ENCODE assay signal across 8 cellular contexts in genomic region chr3:157438371-157438735, GRCh38. TPM values are rescaled to one million over a fixed set of nuclear protein-coding genes. Genes with fewer than 3 reads are reported as not detected.
DNase-seq lines count a peak whose midpoint lies in the region; ATAC-seq and TF ChIP-seq lines count a peak whose summit lies in the region.

No MANE protein-coding gene starts in this region.

- H3K27me3 Mint-ChIP-seq in chondrocyte (ENCODE audit: low read depth) = no peaks in the 10 kb centered on the region

- DNase-seq in BE2C (no peak), M059J (ENCODE audit: low read depth) (peak; percentile 26), chondrocyte (ENCODE audit: low spot score) (no peak), mesenteric fat pad (ENCODE audit: low spot score) (no peak), LoVo (ENCODE audit: low spot score) (no peak)
- no peak for DNase-seq in stimulated activated CD4-positive, alpha-beta T cell treated with anti-CD3 and anti-CD28 coated beads, Interleukin-1b, Interleukin-23, amount 100 ng/mL, for 48 hours

- TF ChIP-seq CTCF in BE2C (IDR thresholded peaks at IDR 0.05; ENCODE audit: low read depth, low read length) (no peak), chondrocyte (IDR thresholded peaks at IDR 0.05) (no peak)

- no peak overlapping the region for H3K27ac ChIP-seq in mucosa of rectum (ENCODE audit: low read depth in 2 of 2, low read length in 2 of 2)

- H3K9ac ChIP-seq in mucosa of rectum (ENCODE audit: low read depth in 1 of 2, low read length in 2 of 2) = peak overlapping the region in 1 of 2 donors; percentile 51

- H3K4me3 Mint-ChIP-seq in chondrocyte (ENCODE audit: unreplicated experiment) = peak overlapping the region; percentile 75

- H3K27ac Mint-ChIP-seq in chondrocyte (ENCODE audit: unreplicated experiment) = peak overlapping the region; percentile 61

- H3K9me3 ChIP-seq in BE2C (no peaks in the 10 kb centered on the region), mucosa of rectum (ENCODE audit: control insufficient read depth in 2 of 2, low read length in 2 of 2) (no peaks in the 10 kb centered on the region)

- H3K4me1 ChIP-seq in BE2C (no peaks in the 10 kb centered on the region), mucosa of rectum (ENCODE audit: control insufficient read depth in 2 of 2, insufficient read depth in 2 of 2, low read length in 2 of 2) (peaks cover 0 to 5% of the 10 kb centered on the region in 2 donors)

- no peaks in the 10 kb centered on the region for H3K36me3 Mint-ChIP-seq in chondrocyte (ENCODE audit: low read depth)

- H3K4me1 Mint-ChIP-seq in chondrocyte (ENCODE audit: low read depth) = peaks cover 30% of the 10 kb centered on the region

- H3K9me3 Mint-ChIP-seq in chondrocyte (ENCODE audit: low read depth) = no peaks in the 10 kb centered on the region

- H3K27me3 ChIP-seq in BE2C (peaks cover 51% of the 10 kb centered on the region), mucosa of rectum (ENCODE audit: control insufficient read depth in 2 of 2, insufficient read depth in 2 of 2, low read length in 2 of 2) (peaks cover 0 to 9% of the 10 kb centered on the region in 2 donors)

- H3K36me3 ChIP-seq in BE2C = no peaks in the 10 kb centered on the region
- no peaks in the 10 kb centered on the region for H3K36me3 ChIP-seq in mucosa of rectum (ENCODE audit: control insufficient read depth in 2 of 2, insufficient read depth in 2 of 2, low read length in 2 of 2)

- H3K4me3 ChIP-seq in BE2C (ENCODE audit: low read depth, low read length) (peak overlapping the region; percentile 39; the same call in 1 of the 2 replicates), mucosa of rectum (ENCODE audit: low read length in 2 of 2) (peak overlapping the region; percentile 56 to 84)

- no peak for ATAC-seq in GM21423 (IDR thresholded peaks at IDR 0.05; ENCODE audit: unreplicated experiment)

RNA-seq across cellular contexts. Expression of gene PTX3, which starts 1.7 kb away (rescaled TPM):
- not detected for polyA plus RNA-seq in BE2C (2012; ENCODE audit: insufficient read depth, insufficient read length, low read depth)
- total RNA-seq in M059J (2014; rRNA removed; shearing (Covaris generic)) = 17.6 and 24.0 TPM in 2 replicates
- total RNA-seq in chondrocyte (14.9 to 41.2 TPM (median 40.2 TPM) in 3 replicates), mesenteric fat pad (618 TPM)

Comparison
In these comparisons a context has a peak if more than half of its experiments do, and no peak if none do; other contexts are left out.
1. RNA of gene PTX3, which starts 1.7 kb away (total RNA-seq): 618 TPM in mesenteric fat pad (single experiment); 14.9 to 41.2 TPM in chondrocyte and 17.6 to 24.0 TPM in M059J; every median in the first group is over 10 times any median in the second.